Comparison of ENCODE assay signal across 2 cellular contexts in the genomic region with DNA sequence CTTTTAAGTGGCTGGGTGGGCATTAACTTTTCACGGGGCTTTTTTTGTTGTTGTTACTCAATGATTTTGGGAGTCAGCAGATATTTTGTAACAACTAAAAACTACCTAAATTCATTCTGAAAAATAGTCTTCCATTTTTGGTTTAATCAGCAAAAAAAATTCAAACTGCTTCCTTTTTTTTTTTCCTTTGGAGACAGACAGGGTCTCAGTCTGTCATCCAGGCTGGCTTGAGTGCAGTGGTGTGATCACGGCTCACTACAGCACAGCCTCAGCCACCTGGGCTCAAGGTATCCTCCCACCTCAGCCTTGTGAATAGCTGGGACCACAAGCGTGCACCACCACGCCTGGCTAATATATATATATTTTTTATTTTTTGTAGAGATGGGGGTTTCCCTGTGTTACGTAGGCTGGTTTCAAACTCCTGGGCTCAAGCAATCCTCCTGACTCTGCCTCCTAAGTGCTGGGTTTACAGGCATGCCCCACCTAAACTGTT.
A peak's percentile ranks its signal among the peaks of the same experiment; 100 is the strongest.
TF ChIP-seq lines count a peak whose summit lies in the region.

No MANE protein-coding gene starts in this region.

TF ChIP-seq in HepG2, 621 proteins besides CTCF, POLR2A, EP300 and RAD21:
- TF ChIP-seq ZNF263 (CRISPR knock-in tag; IDR thresholded peaks at IDR 0.05): no peak
- TF ChIP-seq THYN1 (CRISPR knock-in tag; IDR thresholded peaks at IDR 0.05; ENCODE audit: borderline replicate concordance, low read depth): no peak
- no peak for TF ChIP-seq HOXA9 (CRISPR knock-in tag; IDR thresholded peaks at IDR 0.05; ENCODE audit: borderline replicate concordance)
- peak; percentile 78 to 82 for TF ChIP-seq MAFK (conservative IDR thresholded peaks at IDR 0.05 in 1 of 2, IDR thresholded peaks at IDR 0.05 in 1 of 2; ENCODE audit: low read length in 2 of 2)
- TF ChIP-seq ZNF766 (CRISPR knock-in tag; IDR thresholded peaks at IDR 0.05; ENCODE audit: borderline replicate concordance): no peak
- TF ChIP-seq MAFF (IDR thresholded peaks at IDR 0.05; ENCODE audit: low read depth, low read length): peak; percentile 78
- no peak for TF ChIP-seq ZNF549 (CRISPR knock-in tag; IDR thresholded peaks at IDR 0.05)
- TF ChIP-seq KDM6A (CRISPR knock-in tag; IDR thresholded peaks at IDR 0.05; ENCODE audit: low read depth): no peak
- TF ChIP-seq ZNF724P (CRISPR knock-in tag; IDR thresholded peaks at IDR 0.05; ENCODE audit: borderline replicate concordance): no peak
- no peak for TF ChIP-seq ZBTB7A (CRISPR knock-in tag; IDR thresholded peaks at IDR 0.05)
- no peak for TF ChIP-seq NFKB2 (CRISPR knock-in tag; IDR thresholded peaks at IDR 0.05; ENCODE audit: borderline replicate concordance)

TF ChIP-seq in GM12878, 131 proteins besides CTCF, POLR2A, EP300 and RAD21:
- TF ChIP-seq YBX1 (IDR thresholded peaks at IDR 0.05): no peak
- TF ChIP-seq, protein P1, sequence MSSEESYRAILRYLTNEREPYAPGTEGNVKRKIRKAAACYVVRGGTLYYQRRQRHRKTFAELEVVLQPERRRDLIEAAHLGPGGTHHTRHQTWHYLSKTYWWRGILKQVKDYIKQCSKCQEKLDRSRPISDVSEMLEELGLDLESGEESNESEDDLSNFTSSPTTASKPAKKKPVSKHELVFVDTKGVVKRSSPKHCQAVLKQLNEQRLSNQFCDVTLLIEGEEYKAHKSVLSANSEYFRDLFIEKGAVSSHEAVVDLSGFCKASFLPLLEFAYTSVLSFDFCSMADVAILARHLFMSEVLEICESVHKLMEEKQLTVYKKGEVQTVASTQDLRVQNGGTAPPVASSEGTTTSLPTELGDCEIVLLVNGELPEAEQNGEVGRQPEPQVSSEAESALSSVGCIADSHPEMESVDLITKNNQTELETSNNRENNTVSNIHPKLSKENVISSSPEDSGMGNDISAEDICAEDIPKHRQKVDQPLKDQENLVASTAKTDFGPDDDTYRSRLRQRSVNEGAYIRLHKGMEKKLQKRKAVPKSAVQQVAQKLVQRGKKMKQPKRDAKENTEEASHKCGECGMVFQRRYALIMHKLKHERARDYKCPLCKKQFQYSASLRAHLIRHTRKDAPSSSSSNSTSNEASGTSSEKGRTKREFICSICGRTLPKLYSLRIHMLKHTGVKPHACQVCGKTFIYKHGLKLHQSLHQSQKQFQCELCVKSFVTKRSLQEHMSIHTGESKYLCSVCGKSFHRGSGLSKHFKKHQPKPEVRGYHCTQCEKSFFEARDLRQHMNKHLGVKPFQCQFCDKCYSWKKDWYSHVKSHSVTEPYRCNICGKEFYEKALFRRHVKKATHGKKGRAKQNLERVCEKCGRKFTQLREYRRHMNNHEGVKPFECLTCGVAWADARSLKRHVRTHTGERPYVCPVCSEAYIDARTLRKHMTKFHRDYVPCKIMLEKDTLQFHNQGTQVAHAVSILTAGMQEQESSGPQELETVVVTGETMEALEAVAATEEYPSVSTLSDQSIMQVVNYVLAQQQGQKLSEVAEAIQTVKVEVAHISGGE (CRISPR knock-in tag; IDR thresholded peaks at IDR 0.05): no peak
- no peak for TF ChIP-seq CHD2 (IDR thresholded peaks at IDR 0.05; ENCODE audit: borderline replicate concordance, low read depth, low read length)
- TF ChIP-seq NFXL1 (IDR thresholded peaks at IDR 0.05; ENCODE audit: borderline replicate concordance): no peak
- TF ChIP-seq, protein P2, sequence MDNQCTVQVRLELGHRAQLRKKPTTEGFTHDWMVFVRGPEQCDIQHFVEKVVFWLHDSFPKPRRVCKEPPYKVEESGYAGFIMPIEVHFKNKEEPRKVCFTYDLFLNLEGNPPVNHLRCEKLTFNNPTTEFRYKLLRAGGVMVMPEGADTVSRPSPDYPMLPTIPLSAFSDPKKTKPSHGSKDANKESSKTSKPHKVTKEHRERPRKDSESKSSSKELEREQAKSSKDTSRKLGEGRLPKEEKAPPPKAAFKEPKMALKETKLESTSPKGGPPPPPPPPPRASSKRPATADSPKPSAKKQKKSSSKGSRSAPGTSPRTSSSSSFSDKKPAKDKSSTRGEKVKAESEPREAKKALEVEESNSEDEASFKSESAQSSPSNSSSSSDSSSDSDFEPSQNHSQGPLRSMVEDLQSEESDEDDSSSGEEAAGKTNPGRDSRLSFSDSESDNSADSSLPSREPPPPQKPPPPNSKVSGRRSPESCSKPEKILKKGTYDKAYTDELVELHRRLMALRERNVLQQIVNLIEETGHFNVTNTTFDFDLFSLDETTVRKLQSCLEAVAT (IDR thresholded peaks at IDR 0.05): no peak
- TF ChIP-seq PAX8 (IDR thresholded peaks at IDR 0.05): no peak
- TF ChIP-seq SP1 (IDR thresholded peaks at IDR 0.05; ENCODE audit: low read depth, low read length): no peak
- no peak for TF ChIP-seq GATAD2B (conservative IDR thresholded peaks at IDR 0.05; ENCODE audit: low read depth)
- no peak for TF ChIP-seq FOXK2 (IDR thresholded peaks at IDR 0.05)
- TF ChIP-seq BACH1 (IDR thresholded peaks at IDR 0.05; ENCODE audit: borderline replicate concordance): no peak
TF ChIP-seq in GM12878: peak in this region for 0.
